In genomic region chr2:153506499-153506898, GRCh38 we compare ENCODE assay signal across 2 cellular contexts. TPM values are rescaled to one million over a fixed set of nuclear protein-coding genes. Genes with fewer than 3 reads are reported as not detected.
"Had no signal": no experiment of that assay in that cellular context is flagged by ENCODE, and none has a peak within 500 bp of the region (broad histone marks: within the 10 kb centered on the region; RNA-seq: fewer than 3 reads in every experiment).

No MANE protein-coding gene starts in this region.

RNA-seq across cellular contexts. Expression of gene RPRM, which starts 27.9 kb away (rescaled TPM):
- total RNA-seq: GM23248, HFFc6 had no signal
- polyA plus RNA-seq: GM23248 had no signal
